1 cellular context compared by ENCODE assay signal in the genomic region with DNA sequence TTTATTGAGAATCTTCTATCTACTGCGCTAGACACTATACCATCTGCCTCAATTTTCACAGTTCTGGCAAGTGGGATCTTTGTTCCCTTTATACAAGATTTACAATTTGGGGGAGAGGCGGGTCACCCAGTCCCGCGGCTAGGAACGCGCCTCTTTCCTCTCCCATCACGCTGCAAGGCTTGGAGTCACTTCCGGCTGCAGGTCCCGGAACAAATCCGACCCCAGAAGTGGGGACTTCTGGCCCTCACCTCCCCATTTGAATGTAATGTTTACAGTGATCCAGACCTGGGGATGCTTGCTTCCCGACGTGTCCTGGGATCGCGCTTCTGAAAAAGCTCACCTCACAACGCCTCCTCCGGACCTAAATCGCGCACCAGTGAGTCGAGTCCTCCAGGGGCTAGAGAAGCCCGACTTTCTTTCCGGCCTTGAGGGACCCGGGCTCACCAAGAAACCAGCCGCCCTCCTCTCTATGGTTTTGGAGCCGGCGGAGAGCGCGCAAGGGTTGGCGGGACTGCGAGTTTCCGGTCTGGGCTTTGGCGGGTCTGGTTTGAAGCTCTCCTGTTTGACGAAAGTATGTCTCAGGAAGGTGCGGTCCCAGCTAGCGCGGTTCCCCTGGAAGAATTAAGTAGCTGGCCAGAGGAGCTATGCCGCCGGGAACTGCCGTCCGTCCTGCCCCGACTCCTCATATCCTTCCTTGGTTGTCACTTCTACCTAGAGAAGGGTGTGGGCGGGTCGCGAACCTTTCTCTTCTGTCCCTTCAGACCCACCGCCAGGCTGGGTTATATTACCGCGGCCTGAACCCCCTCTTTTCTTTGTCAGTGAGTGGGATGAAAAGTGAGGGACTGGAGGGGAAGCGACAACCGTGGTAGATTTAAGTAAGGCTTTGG.
TF ChIP-seq lines count a peak whose summit lies in the region.

Gene METTL18, minus strand, starts transcription at position 378 of the 887 bp plus-strand sequence. CDS start 1,212 bp downstream, outside the sequence.

TF ChIP-seq in K562, 482 proteins besides CTCF, POLR2A, EP300 and RAD21 (continued from another document and continues in another):
- TF ChIP-seq ZBTB11 (CRISPR knock-in tag; IDR thresholded peaks at IDR 0.05) (peak; percentile 57 to 95 (median 83); a peak in 5 of 6 replicates), ARID3A (IDR thresholded peaks at IDR 0.05; ENCODE audit: borderline replicate concordance, low read depth, low read length) (no peak; the same call in 1 of the 2 replicates), ZNF699 (CRISPR knock-in tag; IDR thresholded peaks at IDR 0.05; ENCODE audit: insufficient replicate concordance) (no peak), ARID1B (IDR thresholded peaks at IDR 0.05) (0 out of 2 replicates have a peak, but pooled peaks have one; percentile 16), HINFP (tag; conservative IDR thresholded peaks at IDR 0.05; ENCODE audit: low read depth) (no peak), HCFC1 (IDR thresholded peaks at IDR 0.05; ENCODE audit: low read depth, low read length) (peak; percentile 85), TAF7 (tag; IDR thresholded peaks at IDR 0.05) (peak; percentile 88), ZNF507 (tag; conservative IDR thresholded peaks at IDR 0.05) (no peak), TARDBP (IDR thresholded peaks at IDR 0.05) (no peak), ZBTB12 (CRISPR knock-in tag; IDR thresholded peaks at IDR 0.05) (no peak), TAL1 (IDR thresholded peaks at IDR 0.05) (no peak), FOSL1 (tag; conservative IDR thresholded peaks at IDR 0.05) (peak; percentile 48; the same call in 1 of the 2 replicates), ETV1 (tag; conservative IDR thresholded peaks at IDR 0.05; ENCODE audit: low read depth) (peak; percentile 100), TEAD4 (IDR thresholded peaks at IDR 0.05; ENCODE audit: low read length) (0 out of 2 replicates have a peak, but pooled peaks have one; percentile 26), TEAD4 (CRISPR knock-in tag; IDR thresholded peaks at IDR 0.05; ENCODE audit: borderline replicate concordance) (no peak), MAFK (IDR thresholded peaks at IDR 0.05; ENCODE audit: low read length) (peak; percentile 20; the same call in 1 of the 2 replicates), SIX5 (IDR thresholded peaks at IDR 0.05; ENCODE audit: borderline replicate concordance in 1 of 2, insufficient read depth in 1 of 2, low read depth in 1 of 2, low read length in 2 of 2) (peak in 1 of 2 experiments; percentile 41; a peak in 3 of 4 replicates), ZBTB7A (IDR thresholded peaks at IDR 0.05; ENCODE audit: borderline replicate concordance, control insufficient read depth, low read depth, low read length) (no peak; the same call in 1 of the 2 replicates), MLLT1 (IDR thresholded peaks at IDR 0.05) (no peak), TEAD2 (tag; IDR thresholded peaks at IDR 0.05) (no peak), RERE (CRISPR knock-in tag; IDR thresholded peaks at IDR 0.05; ENCODE audit: borderline replicate concordance) (no peak), NR3C1 (CRISPR knock-in tag; IDR thresholded peaks at IDR 0.05) (no peak; the same call in 1 of the 2 replicates), NFE2 (IDR thresholded peaks at IDR 0.05; ENCODE audit: low read depth) (peak; percentile 16; the same call in 1 of the 2 replicates), WHSC1 (IDR thresholded peaks at IDR 0.05; ENCODE audit: low read length) (no peak), TRIM28 (IDR thresholded peaks at IDR 0.05) (no peak), RFX7 (CRISPR knock-in tag; IDR thresholded peaks at IDR 0.05) (no peak), ZNF146 (CRISPR knock-in tag; IDR thresholded peaks at IDR 0.05; ENCODE audit: unreplicated experiment) (no peak), MCM5 (IDR thresholded peaks at IDR 0.05; ENCODE audit: low read depth) (no peak), HSF4 (CRISPR knock-in tag; IDR thresholded peaks at IDR 0.05; ENCODE audit: borderline replicate concordance) (no peak), ADNP (tag; IDR thresholded peaks at IDR 0.05) (no peak)
- TF ChIP-seq, protein P1, sequence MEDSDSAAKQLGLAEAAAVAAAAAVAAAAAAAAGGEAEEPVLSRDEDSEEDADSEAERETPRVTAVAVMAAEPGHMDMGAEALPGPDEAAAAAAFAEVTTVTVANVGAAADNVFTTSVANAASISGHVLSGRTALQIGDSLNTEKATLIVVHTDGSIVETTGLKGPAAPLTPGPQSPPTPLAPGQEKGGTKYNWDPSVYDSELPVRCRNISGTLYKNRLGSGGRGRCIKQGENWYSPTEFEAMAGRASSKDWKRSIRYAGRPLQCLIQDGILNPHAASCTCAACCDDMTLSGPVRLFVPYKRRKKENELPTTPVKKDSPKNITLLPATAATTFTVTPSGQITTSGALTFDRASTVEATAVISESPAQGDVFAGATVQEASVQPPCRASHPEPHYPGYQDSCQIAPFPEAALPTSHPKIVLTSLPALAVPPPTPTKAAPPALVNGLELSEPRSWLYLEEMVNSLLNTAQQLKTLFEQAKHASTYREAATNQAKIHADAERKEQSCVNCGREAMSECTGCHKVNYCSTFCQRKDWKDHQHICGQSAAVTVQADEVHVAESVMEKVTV (CRISPR knock-in tag; IDR thresholded peaks at IDR 0.05), result no peak
- TF ChIP-seq, protein P2, sequence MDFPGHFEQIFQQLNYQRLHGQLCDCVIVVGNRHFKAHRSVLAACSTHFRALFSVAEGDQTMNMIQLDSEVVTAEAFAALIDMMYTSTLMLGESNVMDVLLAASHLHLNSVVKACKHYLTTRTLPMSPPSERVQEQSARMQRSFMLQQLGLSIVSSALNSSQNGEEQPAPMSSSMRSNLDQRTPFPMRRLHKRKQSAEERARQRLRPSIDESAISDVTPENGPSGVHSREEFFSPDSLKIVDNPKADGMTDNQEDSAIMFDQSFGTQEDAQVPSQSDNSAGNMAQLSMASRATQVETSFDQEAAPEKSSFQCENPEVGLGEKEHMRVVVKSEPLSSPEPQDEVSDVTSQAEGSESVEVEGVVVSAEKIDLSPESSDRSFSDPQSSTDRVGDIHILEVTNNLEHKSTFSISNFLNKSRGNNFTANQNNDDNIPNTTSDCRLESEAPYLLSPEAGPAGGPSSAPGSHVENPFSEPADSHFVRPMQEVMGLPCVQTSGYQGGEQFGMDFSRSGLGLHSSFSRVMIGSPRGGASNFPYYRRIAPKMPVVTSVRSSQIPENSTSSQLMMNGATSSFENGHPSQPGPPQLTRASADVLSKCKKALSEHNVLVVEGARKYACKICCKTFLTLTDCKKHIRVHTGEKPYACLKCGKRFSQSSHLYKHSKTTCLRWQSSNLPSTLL (IDR thresholded peaks at IDR 0.05), result no peak
- TF ChIP-seq, protein P3, sequence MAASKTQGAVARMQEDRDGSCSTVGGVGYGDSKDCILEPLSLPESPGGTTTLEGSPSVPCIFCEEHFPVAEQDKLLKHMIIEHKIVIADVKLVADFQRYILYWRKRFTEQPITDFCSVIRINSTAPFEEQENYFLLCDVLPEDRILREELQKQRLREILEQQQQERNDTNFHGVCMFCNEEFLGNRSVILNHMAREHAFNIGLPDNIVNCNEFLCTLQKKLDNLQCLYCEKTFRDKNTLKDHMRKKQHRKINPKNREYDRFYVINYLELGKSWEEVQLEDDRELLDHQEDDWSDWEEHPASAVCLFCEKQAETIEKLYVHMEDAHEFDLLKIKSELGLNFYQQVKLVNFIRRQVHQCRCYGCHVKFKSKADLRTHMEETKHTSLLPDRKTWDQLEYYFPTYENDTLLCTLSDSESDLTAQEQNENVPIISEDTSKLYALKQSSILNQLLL (CRISPR knock-in tag; IDR thresholded peaks at IDR 0.05; ENCODE audit: borderline replicate concordance), result no peak
